Comparison of ENCODE assay signal across 10 cellular contexts in genomic region chr1:234954613-234955012, GRCh38.
DNase-seq lines count a peak whose midpoint lies in the region; ATAC-seq, FAIRE-seq and TF ChIP-seq lines count a peak whose summit lies in the region.
"Had no signal": no experiment of that assay in that cellular context is flagged by ENCODE, and none has a peak within 500 bp of the region (broad histone marks: within the 10 kb centered on the region; RNA-seq: fewer than 3 reads in every experiment).

No MANE protein-coding gene starts in this region.

- TF ChIP-seq CTCF in GM12878 (IDR thresholded peaks at IDR 0.05 in 2 of 3, conservative IDR thresholded peaks at IDR 0.05 in 1 of 3; ENCODE audit: control insufficient read depth in 2 of 3, extremely low read depth in 1 of 3, insufficient read depth in 1 of 3, low read depth in 3 of 3, low read length in 3 of 3): no peak
- no peak for TF ChIP-seq CTCF in nephron progenitor cell (IDR thresholded peaks at IDR 0.05)
- TF ChIP-seq CTCF in BE2C (IDR thresholded peaks at IDR 0.05; ENCODE audit: low read depth, low read length): no peak

- peaks cover 72% of the 10 kb centered on the region for H3K4me1 Mint-ChIP-seq in stimulated activated naive CD8-positive, alpha-beta T cell treated with anti-CD3 and anti-CD28 coated beads, Interleukin-15, amount 100 ng/mL, for 72 hours
- H3K4me1 Mint-ChIP-seq in nephron progenitor cell: peaks cover 78% of the 10 kb centered on the region

- H3K4me2 ChIP-seq in GM12878 (ENCODE audit: control insufficient read depth, insufficient read depth): peak overlapping the region; percentile 80

- H3K27me3 Mint-ChIP-seq in stimulated activated naive CD8-positive, alpha-beta T cell treated with anti-CD3 and anti-CD28 coated beads, Interleukin-15, amount 100 ng/mL, for 72 hours: no peaks in the 10 kb centered on the region
- H3K27me3 Mint-ChIP-seq in nephron progenitor cell (ENCODE audit: low read depth, poor library complexity): no peaks in the 10 kb centered on the region

- peak overlapping the region in 1 of 2 donors; percentile 32 for H3K4me3 Mint-ChIP-seq in stimulated activated naive CD8-positive, alpha-beta T cell treated with anti-CD3 and anti-CD28 coated beads, Interleukin-15, amount 100 ng/mL, for 72 hours
- H3K4me3 Mint-ChIP-seq in nephron progenitor cell: peak overlapping the region; percentile 32

- peaks cover 1 to 3% of the 10 kb centered on the region in 2 donors for H3K9me3 Mint-ChIP-seq in stimulated activated naive CD8-positive, alpha-beta T cell treated with anti-CD3 and anti-CD28 coated beads, Interleukin-15, amount 100 ng/mL, for 72 hours
- peaks cover 4% of the 10 kb centered on the region for H3K9me3 Mint-ChIP-seq in nephron progenitor cell

- H3K27ac Mint-ChIP-seq in stimulated activated naive CD8-positive, alpha-beta T cell treated with anti-CD3 and anti-CD28 coated beads, Interleukin-15, amount 100 ng/mL, for 72 hours: peak overlapping the region in 1 of 2 donors; percentile 81
- peak overlapping the region; percentile 98 for H3K27ac Mint-ChIP-seq in nephron progenitor cell

- H3K36me3 Mint-ChIP-seq in nephron progenitor cell (ENCODE audit: low read depth): peaks cover under 1% of the 10 kb centered on the region

- peak; percentile 3 for DNase-seq in stimulated activated naive CD8-positive, alpha-beta T cell treated with anti-CD3 and anti-CD28 coated beads, Interleukin-15, Interleukin-2, amounts not matched to agents 100 U/mL and 50 U/mL, for 24 hours
- DNase-seq in stimulated activated naive CD8-positive, alpha-beta T cell treated with anti-CD3 and anti-CD28 coated beads, Interleukin-15, amount 100 ng/mL, for 72 hours: no peak
- DNase-seq in GM12878 (ENCODE audit: low read depth, low spot score): no peak
- DNase-seq in nephron progenitor cell: no peak
- DNase-seq in activated effector memory CD4-positive, alpha-beta T cell treated with anti-CD3 and anti-CD28 coated beads, Interleukin-2, amount 50 U/mL, for 16 hours: no peak
- no peak for DNase-seq in activated gamma-delta T cell treated with Interleukin-2 at 50 U/mL for 16 hours
- DNase-seq in NCI-H524 treated with DMSO at 0.1 percent for 48 hours (lab: John Stamatoyannopoulos, UW): no peak
- DNase-seq in BE2C: no peak

- H2AFZ ChIP-seq in GM12878 (ENCODE audit: control insufficient read depth, low read depth, low read length): peak overlapping the region; percentile 48; the same call in 1 of the 2 replicates

- peak overlapping the region; percentile 81 for H3K9ac ChIP-seq in GM12878 (ENCODE audit: control insufficient read depth, insufficient read depth, low read length)

- H3K9me3 ChIP-seq in GM12878 (replicated peaks; ENCODE audit: control insufficient read depth, insufficient read depth, low read length) (no peaks in the 10 kb centered on the region), BE2C (no peaks in the 10 kb centered on the region)
- H3K9me3 ChIP-seq: thoracic aorta had no signal

- H3K27me3 ChIP-seq in GM12878 (replicated peaks in 1 of 2; ENCODE audit: control insufficient read depth in 2 of 2, insufficient read depth in 2 of 2, low read length in 1 of 2) (no peaks in the 10 kb centered on the region), BE2C (no peaks in the 10 kb centered on the region)

- H3K36me3 ChIP-seq in GM12878 (ENCODE audit: control insufficient read depth in 2 of 2, insufficient read depth in 2 of 2, low read length in 1 of 2) (no peaks in the 10 kb centered on the region), BE2C (no peaks in the 10 kb centered on the region)
- H3K36me3 ChIP-seq: thoracic aorta had no signal

- POLR2A ChIA-PET in GM12878 (lab: Charles Lee): interaction anchor here (1.0 to 3.5 kb wide), 16 partner anchors 8 to 354 kb away, joined by 4 to 15 read pairs (median 8); no protein-coding TSS in a partner anchor

- ATAC-seq in stimulated activated naive CD8-positive, alpha-beta T cell treated with anti-CD3 and anti-CD28 coated beads, Interleukin-15, Interleukin-2, amounts not matched to agents 100 U/mL and 50 U/mL, for 24 hours: no peak
- no peak for ATAC-seq in stimulated activated naive CD8-positive, alpha-beta T cell treated with anti-CD3 and anti-CD28 coated beads, Interleukin-15, amount 100 ng/mL, for 72 hours
- ATAC-seq in GM12878: peak; percentile 22

- 74% methylated on average over 6 of the region's 6 CpGs for WGBS in GM12878 (ENCODE audit: insufficient coverage, insufficient replicate concordance, low lambda C conversion rate, missing lambda C conversion rate)

- in situ Hi-C loops in GM12878 (cut with MboI): no loop called here

- H3K4me3 ChIP-seq in GM12878 (peak overlapping the region; percentile 38; the same call in 1 of the 2 replicates), BE2C (ENCODE audit: low read depth, low read length) (no peak overlapping the region)

- peaks cover 4% of the 10 kb centered on the region for H3K79me2 ChIP-seq in GM12878 (ENCODE audit: control insufficient read depth, insufficient read depth, low read length)

- peaks cover 42% of the 10 kb centered on the region for H3K4me1 ChIP-seq in GM12878 (ENCODE audit: control insufficient read depth, insufficient read depth, low read length)
- H3K4me1 ChIP-seq in BE2C: peaks cover 21% of the 10 kb centered on the region

- RAD21 ChIA-PET in GM12878 (lab: Charles Lee; ENCODE audit: unreplicated experiment): interaction anchor here (0.9 to 14.4 kb wide), 28 partner anchors 7 to 353 kb away, joined by 3 to 258 read pairs (median 6); partner anchors contain the start of gene IRF2BP2

- SMC1A ChIA-PET in GM12878 (lab: Charles Lee; ENCODE audit: uncharacterized antibody, unreplicated experiment): interaction anchor here (0.9 to 7.4 kb wide), 28 partner anchors 8 to 459 kb away, joined by 3 to 80 read pairs (median 6); partner anchors contain the start of gene IRF2BP2

- BruUV-seq in GM12878 (replicated peaks; lab: Mats Ljungman, UMichigan): TSS peak; percentile 75

- no peak for TF ChIP-seq POLR2A in GM12878 (IDR thresholded peaks at IDR 0.05; ENCODE audit: low read depth, low read length)

- intact Hi-C loops in GM12878 (cut with micrococcal nuclease; ENCODE audit: unreplicated experiment): loop anchor here (1.0 to 2.0 kb wide), 6 partner anchors 17 to 182 kb away; no protein-coding TSS in a partner anchor

- H4K20me1 ChIP-seq in GM12878 (ENCODE audit: control insufficient read depth, insufficient read depth): no peaks in the 10 kb centered on the region

- H3K27ac ChIP-seq in GM12878 (ENCODE audit: control insufficient read depth, insufficient read depth): peak overlapping the region; percentile 93

- no peak for FAIRE-seq in GM12878 (lab: Jason Lieb, UNC)
- FAIRE-seq: HTR-8/SVneo had no signal

- CTCF ChIA-PET in GM12878 (lab: Yijun Ruan, JAX): interaction anchor here (0.7 to 2.6 kb wide), 12 partner anchors 8 to 631 kb away, joined by 3 to 12 read pairs (median 4); no protein-coding TSS in a partner anchor

- TF ChIP-seq RAD21 in GM12878 (IDR thresholded peaks at IDR 0.05; ENCODE audit: insufficient read depth, low read depth, low read length): no peak

- TF ChIP-seq EP300 in GM12878 (IDR thresholded peaks at IDR 0.05; ENCODE audit: borderline replicate concordance in 1 of 2, control insufficient read depth in 1 of 2, low read depth in 2 of 2, low read length in 2 of 2): no peak

TF ChIP-seq in GM12878, 131 proteins besides CTCF, POLR2A, EP300 and RAD21:
- TF ChIP-seq ETV6 (conservative IDR thresholded peaks at IDR 0.05 in 1 of 2, IDR thresholded peaks at IDR 0.05 in 1 of 2; ENCODE audit: borderline replicate concordance in 1 of 2, low read depth in 1 of 2) (no peak), MLLT1 (IDR thresholded peaks at IDR 0.05) (peak; percentile 82), HSF1 (IDR thresholded peaks at IDR 0.05; ENCODE audit: low read depth, low read length) (no peak), SP1 (IDR thresholded peaks at IDR 0.05; ENCODE audit: low read depth, low read length) (no peak), IRF4 (IDR thresholded peaks at IDR 0.05; ENCODE audit: low read depth, low read length) (no peak), ESRRA (IDR thresholded peaks at IDR 0.05; ENCODE audit: low read length) (no peak), BMI1 (IDR thresholded peaks at IDR 0.05; ENCODE audit: borderline replicate concordance) (no peak), PML (IDR thresholded peaks at IDR 0.05; ENCODE audit: low read length) (no peak), RBBP5 (conservative IDR thresholded peaks at IDR 0.05) (no peak), FOXM1 (IDR thresholded peaks at IDR 0.05; ENCODE audit: low read depth, low read length) (no peak), SMAD5 (IDR thresholded peaks at IDR 0.05; ENCODE audit: low read depth) (no peak), LARP7 (IDR thresholded peaks at IDR 0.05) (0 out of 2 replicates have a peak, but pooled peaks have one; percentile 26), ZNF274 (IDR thresholded peaks at IDR 0.05; ENCODE audit: insufficient read depth, insufficient read length) (no peak), ZZZ3 (IDR thresholded peaks at IDR 0.05; ENCODE audit: control insufficient read depth, insufficient read length, low read depth) (no peak), HDAC6 (IDR thresholded peaks at IDR 0.05; ENCODE audit: unreplicated experiment) (no peak), ZNF217 (IDR thresholded peaks at IDR 0.05) (no peak), IKZF2 (IDR thresholded peaks at IDR 0.05) (no peak)
